In the genomic region with DNA sequence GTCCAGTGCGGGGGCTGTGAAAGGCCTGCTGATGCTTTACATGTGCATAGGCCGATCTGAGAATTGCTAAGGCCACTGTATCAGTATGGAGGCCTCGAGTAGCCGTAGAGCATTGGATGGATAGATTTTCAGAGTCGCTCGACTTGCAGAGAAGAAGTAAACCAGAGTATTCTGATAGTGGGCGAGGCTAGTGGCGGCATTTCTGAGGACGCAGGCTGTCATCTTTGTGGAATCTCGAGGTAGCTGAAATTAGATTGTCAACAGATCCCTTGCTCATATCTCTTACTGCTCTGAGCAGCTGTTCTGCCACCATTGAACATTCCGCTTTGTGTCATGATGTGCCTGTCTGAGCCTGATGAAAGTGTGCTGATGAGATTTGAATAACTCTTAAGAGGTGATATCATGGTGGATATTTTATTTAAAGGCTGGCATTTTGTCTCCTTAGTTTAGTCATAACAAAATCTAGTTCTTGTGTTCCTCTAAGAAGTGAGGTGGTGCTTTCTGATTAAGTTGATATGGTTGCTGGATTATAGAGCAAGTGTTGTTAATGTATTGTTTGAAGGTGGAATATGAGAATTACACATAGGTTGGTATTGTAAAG, we compare ENCODE assay signal across 8 cellular contexts. TPM values are rescaled to one million over a fixed set of nuclear protein-coding genes. Genes with fewer than 3 reads are reported as not detected.
DNase-seq lines count a peak whose midpoint lies in the region; ATAC-seq, FAIRE-seq and TF ChIP-seq lines count a peak whose summit lies in the region.

No MANE protein-coding gene starts in this region.

- peaks cover 52% of the 10 kb centered on the region for H3K79me2 ChIP-seq in keratinocyte (ENCODE audit: control insufficient read depth, insufficient read depth, low read length)

- peak overlapping the region; percentile 57 for H3K4me3 ChIP-seq in CD4-positive, CD25-positive, alpha-beta regulatory T cell (ENCODE audit: low read depth, low read length)
- peak overlapping the region in 2 of 4 donors; percentile 58 to 69 for H3K4me3 ChIP-seq in adrenal gland
- peak overlapping the region; percentile 53 to 89 (median 88) for H3K4me3 ChIP-seq in keratinocyte (ENCODE audit: control insufficient read depth in 2 of 3, extremely low read depth in 1 of 3, insufficient read depth in 2 of 3, low read depth in 1 of 3, low read length in 3 of 3)
- peak overlapping the region; percentile 75 to 92 (median 91) for H3K4me3 ChIP-seq in stomach

- H2AFZ ChIP-seq in keratinocyte (ENCODE audit: control insufficient read depth, low read length), result peak overlapping the region; percentile 50

- dilution Hi-C loops in keratinocyte (cut with MboI; ENCODE audit: extremely low pct_ligation_motif_present, low sequenced_read_pairs), result no loop called here

- intact Hi-C loops in adrenal gland (cut with DNase I), result no loop called here
- intact Hi-C loops in stomach (cut with DNase I; ENCODE audit: low total_unique reads), result no loop called here

- H3K27ac ChIP-seq in CD4-positive, CD25-positive, alpha-beta regulatory T cell (ENCODE audit: insufficient read depth, low read length, poor library complexity, severe bottlenecking), result no peak overlapping the region
- H3K27ac ChIP-seq in adrenal gland, result peak overlapping the region; percentile 67 to 100 (median 99)
- H3K27ac ChIP-seq in keratinocyte (ENCODE audit: control insufficient read depth, insufficient read depth, low read length), result peak overlapping the region; percentile 79
- H3K27ac ChIP-seq in stomach, result peak overlapping the region; percentile 96 to 100 (median 98)

- FAIRE-seq in keratinocyte (lab: Jason Lieb, UNC), result peak; percentile 85

- H3K27me3 ChIP-seq in CD4-positive, CD25-positive, alpha-beta regulatory T cell (ENCODE audit: control insufficient read depth, insufficient read depth, low read length), result peaks cover 2% of the 10 kb centered on the region
- H3K27me3 ChIP-seq in adrenal gland, result no peaks in the 10 kb centered on the region
- no peaks in the 10 kb centered on the region for H3K27me3 ChIP-seq in keratinocyte (ENCODE audit: control insufficient read depth, extremely low read depth, insufficient read depth, low read length)
- H3K27me3 ChIP-seq in stomach, result no peaks in the 10 kb centered on the region

- H3K9ac ChIP-seq in keratinocyte (ENCODE audit: control insufficient read depth, extremely low read depth, insufficient read depth, low read length), result peak overlapping the region; percentile 91

- no peak for TF ChIP-seq CTCF in adrenal gland (IDR thresholded peaks at IDR 0.05)
- TF ChIP-seq CTCF in keratinocyte (optimal IDR thresholded peaks at IDR 0.05 in 1 of 3, IDR thresholded peaks at IDR 0.05 in 1 of 3, conservative IDR thresholded peaks at IDR 0.05 in 1 of 3; ENCODE audit: extremely low read depth in 1 of 3, insufficient read depth in 2 of 3, low read length in 3 of 3), result no peak
- no peak for TF ChIP-seq CTCF in stomach (IDR thresholded peaks at IDR 0.05)

- no peaks in the 10 kb centered on the region for H3K27me3 Mint-ChIP-seq in CD4-positive, CD25-positive, alpha-beta regulatory T cell
- H3K27me3 Mint-ChIP-seq in IgD-negative memory B cell, result no peaks in the 10 kb centered on the region

- peak overlapping the region; percentile 11 to 97 (median 89) for H3K27ac Mint-ChIP-seq in CD4-positive, CD25-positive, alpha-beta regulatory T cell
- H3K27ac Mint-ChIP-seq in IgD-negative memory B cell, result peak overlapping the region; percentile 28 to 85 (median 59)

- TF ChIP-seq EP300 in stomach (IDR thresholded peaks at IDR 0.05), result no peak

- peaks cover 3% of the 10 kb centered on the region for H4K20me1 ChIP-seq in keratinocyte (ENCODE audit: control insufficient read depth, extremely low read depth, insufficient read depth, low read length)

- WGBS in adrenal gland, 4 donors, result 18 to 37% (median 24%) methylated on average over 11 of the region's 11 CpGs
- 29 to 43% (median 33%) methylated on average over 11 of the region's 11 CpGs for WGBS in stomach, 5 donors

- H3K4me3 Mint-ChIP-seq in CD4-positive, CD25-positive, alpha-beta regulatory T cell, result peak overlapping the region; percentile 85 to 88 (median 86)
- peak overlapping the region; percentile 49 to 92 (median 86) for H3K4me3 Mint-ChIP-seq in IgD-negative memory B cell

- no peaks in the 10 kb centered on the region for H3K36me3 ChIP-seq in CD4-positive, CD25-positive, alpha-beta regulatory T cell (ENCODE audit: control insufficient read depth, insufficient read depth, low read length)
- H3K36me3 ChIP-seq in adrenal gland (replicated peaks in 1 of 2) (no peaks in the 10 kb centered on the region), keratinocyte (ENCODE audit: control insufficient read depth in 2 of 2, extremely low read depth in 1 of 2, insufficient read depth in 2 of 2, low read length in 2 of 2) (no peaks in the 10 kb centered on the region), stomach (no peaks in the 10 kb centered on the region)

- no peaks in the 10 kb centered on the region for H3K9me3 Mint-ChIP-seq in CD4-positive, CD25-positive, alpha-beta regulatory T cell
- no peaks in the 10 kb centered on the region for H3K9me3 Mint-ChIP-seq in IgD-negative memory B cell

- no peaks in the 10 kb centered on the region for H3K36me3 Mint-ChIP-seq in CD4-positive, CD25-positive, alpha-beta regulatory T cell
- H3K36me3 Mint-ChIP-seq in IgD-negative memory B cell, result peaks cover 1% of the 10 kb centered on the region

- peak overlapping the region; percentile 96 for H3K4me2 ChIP-seq in keratinocyte (ENCODE audit: control insufficient read depth, extremely low read depth, insufficient read depth, low read depth, low read length)

- H3K4me1 Mint-ChIP-seq in CD4-positive, CD25-positive, alpha-beta regulatory T cell, result peaks cover 17 to 48% (median 34%) of the 10 kb centered on the region in 4 donors
- H3K4me1 Mint-ChIP-seq in IgD-negative memory B cell, result peaks cover 29 to 36% (median 32%) of the 10 kb centered on the region in 3 donors

- ATAC-seq in CD4-positive, CD25-positive, alpha-beta regulatory T cell (ENCODE audit: low read depth in 2 of 2), result no peak
- ATAC-seq in HG03460 (IDR thresholded peaks at IDR 0.05; ENCODE audit: unreplicated experiment) (no peak), GM19463 (IDR thresholded peaks at IDR 0.05; ENCODE audit: unreplicated experiment) (no peak)

- H3K4me1 ChIP-seq in CD4-positive, CD25-positive, alpha-beta regulatory T cell (ENCODE audit: control insufficient read depth, insufficient read depth, low read length, poor library complexity, severe bottlenecking), result peaks cover 16% of the 10 kb centered on the region
- H3K4me1 ChIP-seq in adrenal gland (replicated peaks in 1 of 2) (peaks cover 31 to 49% of the 10 kb centered on the region in 2 donors), keratinocyte (ENCODE audit: control insufficient read depth, extremely low read depth, insufficient read depth, low read length) (peaks cover 16% of the 10 kb centered on the region), stomach (peaks cover 14 to 65% (median 39%) of the 10 kb centered on the region in 4 donors)

- DNase-seq in CD4-positive, CD25-positive, alpha-beta regulatory T cell, result no peak
- DNase-seq in adrenal gland (peak; percentile 32 to 71 (median 42)), keratinocyte (ENCODE audit: low read depth, low spot score) (no peak), stomach (no peak)
- DNase-seq in stimulated activated CD4-positive, alpha-beta T cell treated with anti-CD3 and anti-CD28 coated beads, Interleukin-12 subunit alpha, Interleukin-12 subunit beta, amount 100 ng/mL, for 4 hours, result no peak

- peaks cover 2% of the 10 kb centered on the region for H3K9me1 ChIP-seq in keratinocyte (ENCODE audit: control insufficient read depth, extremely low read depth, insufficient read depth, low read length)

- TF ChIP-seq POLR2A in adrenal gland (IDR thresholded peaks at IDR 0.05), result no peak
- no peak for TF ChIP-seq POLR2A in stomach (IDR thresholded peaks at IDR 0.05)

- no peaks in the 10 kb centered on the region for H3K9me3 ChIP-seq in CD4-positive, CD25-positive, alpha-beta regulatory T cell (ENCODE audit: control insufficient read depth in 2 of 2, low read length in 2 of 2)
- H3K9me3 ChIP-seq in adrenal gland (replicated peaks in 1 of 3) (no peaks in the 10 kb centered on the region), keratinocyte (ENCODE audit: control insufficient read depth, low read depth, low read length) (no peaks in the 10 kb centered on the region), stomach (no peaks in the 10 kb centered on the region)

RNA-seq across cellular contexts. Expression of a gene that starts 1.5 kb away (rescaled TPM):
- 26.6 TPM for total RNA-seq in CD4-positive, CD25-positive, alpha-beta regulatory T cell
- 1 to 10 TPM in 3 of 4 donors, under 1 TPM in 1; 0.79 to 2.3 (median 2.0) TPM for polyA plus RNA-seq in CD4-positive, CD25-positive, alpha-beta regulatory T cell
- 1.8 TPM for polyA plus RNA-seq in IgD-negative memory B cell
- 10 to 100 TPM; 34.1 to 66.3 (median 50.2) TPM for total RNA-seq in adrenal gland
- polyA plus RNA-seq in adrenal gland, result 10 to 100 TPM; 12.9 to 35.8 (median 16.1) TPM
- 13.4 to 15.1 TPM (median 14.6 TPM) in 3 replicates for polyA plus RNA-seq in keratinocyte
- 32.7 TPM for polyA plus RNA-seq in keratinocyte (2011; ENCODE audit: low read depth)
- 9.7 and 16.4 TPM in 2 replicates for polyA plus RNA-seq in keratinocyte (2011; cell fraction: cytosol; rRNA removed)
- polyA plus RNA-seq in keratinocyte (2011; cell fraction: nucleus; rRNA removed), result 26.3 and 33.4 TPM in 2 replicates
- 15.1 and 22.9 TPM in 2 replicates for polyA plus RNA-seq in keratinocyte (2012; ENCODE audit: low replicate concordance)
- polyA minus RNA-seq in keratinocyte, result 21.7 to 36.9 TPM (median 30.2 TPM) in 3 replicates
- polyA minus RNA-seq in keratinocyte (2011; cell fraction: cytosol; rRNA and poly(A)+ RNA removed), result 13.2 TPM
- 29.3 and 63.8 TPM in 2 replicates for polyA minus RNA-seq in keratinocyte (2011; cell fraction: nucleus; rRNA and poly(A)+ RNA removed)
- 10 to 100 TPM; 25.8 to 82.2 (median 37.9) TPM for total RNA-seq in stomach
- 1 to 10 TPM; 4.0 to 5.7 (median 4.3) TPM for polyA plus RNA-seq in stomach

Comparison
In these comparisons a context has a peak if more than half of its experiments do, and no peak if none do; other contexts are left out.
1. DNase-seq: peak in adrenal gland (7 of 7); none in CD4-positive, CD25-positive, alpha-beta regulatory T cell (0 of 3), keratinocyte (single experiment), stomach (single experiment) and stimulated activated CD4-positive, alpha-beta T cell treated with anti-CD3 and anti-CD28 coated beads, Interleukin-12 subunit alpha, Interleukin-12 subunit beta, amount 100 ng/mL, for 4 hours (single experiment).